8 cellular contexts compared by ENCODE assay signal in the genomic region with DNA sequence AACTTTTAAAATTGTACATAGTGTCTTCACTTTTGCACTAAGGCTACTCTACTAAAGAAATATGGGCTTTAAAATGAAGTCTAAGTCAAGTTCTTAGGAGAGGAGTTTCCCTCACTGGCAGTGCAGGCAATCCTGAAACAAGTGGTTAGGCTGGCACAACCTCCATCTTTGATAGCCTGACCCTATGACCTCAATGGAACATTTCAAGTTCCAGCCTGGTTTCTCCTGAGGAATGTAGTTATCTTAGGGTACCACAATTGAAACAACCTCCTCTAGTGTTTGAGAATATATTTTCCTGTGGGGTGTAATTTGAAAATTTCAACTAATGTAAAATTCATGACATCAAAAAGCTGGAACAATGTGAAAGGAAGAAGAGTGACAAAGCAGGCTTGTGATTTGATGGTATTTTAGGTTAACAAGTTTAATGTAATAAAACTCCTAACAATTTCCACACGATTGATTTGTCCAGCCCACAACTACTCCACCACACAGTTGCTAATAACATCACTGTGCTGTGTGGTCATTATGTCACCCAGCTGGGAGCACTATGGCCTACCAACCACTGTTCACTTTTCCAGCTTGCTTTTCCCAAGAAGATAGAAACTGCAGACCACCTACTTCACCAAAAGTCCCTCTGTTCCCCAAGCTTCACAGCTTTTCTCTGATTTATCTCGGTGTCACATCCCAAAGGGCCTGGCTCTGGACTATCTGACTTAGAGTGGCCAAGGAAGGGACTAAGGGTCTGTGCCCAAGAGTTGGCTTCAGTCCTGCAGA. TPM values are rescaled to one million over a fixed set of nuclear protein-coding genes. Genes with fewer than 3 reads are reported as not detected.
DNase-seq lines count a peak whose midpoint lies in the region; ATAC-seq and TF ChIP-seq lines count a peak whose summit lies in the region.

No MANE protein-coding gene starts in this region.

- no peaks in the 10 kb centered on the region for H3K27me3 ChIP-seq in PC-9 (ENCODE audit: insufficient read depth, low read depth)

- H2AFZ ChIP-seq in PC-9, result no peak overlapping the region

- H3F3A ChIP-seq in PC-9 (ENCODE audit: insufficient read depth, low read depth), result peaks cover 23% of the 10 kb centered on the region; the same call in 1 of the 2 replicates

- no peak overlapping the region for H3K27ac Mint-ChIP-seq in naive thymus-derived CD8-positive, alpha-beta T cell

- H3K36me3 Mint-ChIP-seq in naive thymus-derived CD8-positive, alpha-beta T cell, result peaks cover 0 to 5% (median 0%) of the 10 kb centered on the region in 3 donors

- DNase-seq in AG08396 (ENCODE audit: low spot score) (peak; percentile 37), PC-9 (no peak), epithelial cell of prostate (ENCODE audit: low read depth, low spot score) (no peak), NCI-H1694 (lab: John Stamatoyannopoulos, UW) (no peak), OCI-M2 (lab: John Stamatoyannopoulos, UW; ENCODE audit: unreplicated experiment) (no peak), SW480 (ENCODE audit: low spot score) (no peak)
- DNase-seq in naive thymus-derived CD8-positive, alpha-beta T cell, result no peak

- peaks cover 37 to 76% (median 55%) of the 10 kb centered on the region in 5 donors for H3K27me3 Mint-ChIP-seq in naive thymus-derived CD8-positive, alpha-beta T cell

- H3K4me1 ChIP-seq in PC-9 (replicated peaks; ENCODE audit: insufficient read depth), result peaks cover 54% of the 10 kb centered on the region

- intact Hi-C loops in PC-9 (cut with micrococcal nuclease; ENCODE audit: unreplicated experiment), result loop anchor here (5.0 kb wide), 3 partner anchors 124 to 269 kb away; a partner anchor contains a TSS

- no TSS peak for BruUV-seq in PC-9 (replicated peaks; lab: Mats Ljungman, UMichigan)

- peaks cover 8% of the 10 kb centered on the region for H4K20me1 ChIP-seq in PC-9 (ENCODE audit: insufficient read depth)

- H3K4me1 Mint-ChIP-seq in naive thymus-derived CD8-positive, alpha-beta T cell, result peaks cover 8 to 18% (median 14%) of the 10 kb centered on the region in 4 donors

- H3K79me2 ChIP-seq in PC-9 (ENCODE audit: low read depth), result peaks cover 81% of the 10 kb centered on the region

- TF ChIP-seq CTCF in PC-9 (conservative IDR thresholded peaks at IDR 0.05), result no peak

- H3K9me3 ChIP-seq in PC-9 (ENCODE audit: insufficient read depth, low read depth), result no peaks in the 10 kb centered on the region

- peak overlapping the region; percentile 98 for H3K4me2 ChIP-seq in PC-9

- H3K9me2 ChIP-seq in PC-9 (ENCODE audit: insufficient read depth), result no peaks in the 10 kb centered on the region

- H3K27ac ChIP-seq in PC-9 (peak overlapping the region; percentile 97), epithelial cell of prostate (peak overlapping the region; percentile 88)

- peaks cover 26% of the 10 kb centered on the region for H3K36me3 ChIP-seq in PC-9 (ENCODE audit: low read depth)

- H3K9me3 Mint-ChIP-seq in naive thymus-derived CD8-positive, alpha-beta T cell, result no peaks in the 10 kb centered on the region

- H3K4me3 Mint-ChIP-seq in naive thymus-derived CD8-positive, alpha-beta T cell, result peak overlapping the region in 8 of 10 donors; percentile 4 to 61 (median 33)

- peak overlapping the region; percentile 95 for H3K4me3 ChIP-seq in PC-9

- ATAC-seq in naive thymus-derived CD8-positive, alpha-beta T cell, result no peak
- no peak for ATAC-seq in HG03108 (IDR thresholded peaks at IDR 0.05; ENCODE audit: unreplicated experiment)

- POLR2A ChIA-PET in PC-9 (lab: Charles Lee; ENCODE audit: unreplicated experiment), result interaction anchor here (0.6 to 0.9 kb wide), 3 partner anchors 84 to 345 kb away, joined by 5 to 38 read pairs (median 6); no protein-coding TSS in a partner anchor
- POLR2A ChIA-PET in naive thymus-derived CD8-positive, alpha-beta T cell (lab: Charles Lee), result no interaction called here

- CTCF ChIA-PET in PC-9 (lab: Charles Lee), result interaction anchor here (0.6 kb wide), 1 partner anchor 97 kb away, joined by 3 read pairs; no protein-coding TSS in a partner anchor

RNA-seq across cellular contexts. Expression of a gene that starts 1.8 kb away (rescaled TPM):
- total RNA-seq in PC-9 (2021), result 73.5 and 85.3 TPM in 2 replicates
- total RNA-seq in naive thymus-derived CD8-positive, alpha-beta T cell, result under 1 TPM; 0.57 to 0.58 TPM
- polyA plus RNA-seq in naive thymus-derived CD8-positive, alpha-beta T cell, result under 1 TPM; 0.06 to 0.37 (median 0.10) TPM

Comparison
In these comparisons a context has a peak if more than half of its experiments do, and no peak if none do; other contexts are left out.
1. RNA of a gene that starts 1.8 kb away (total RNA-seq): 73.5 to 85.3 TPM in PC-9; 0.57 to 0.58 TPM in naive thymus-derived CD8-positive, alpha-beta T cell; every median in the first group is over 10 times any median in the second.